In genomic region chr3:193559100-193559499, GRCh38 we compare ENCODE assay signal across 18 cellular contexts. TPM values are rescaled to one million over a fixed set of nuclear protein-coding genes. Genes with fewer than 3 reads are reported as not detected.
DNase-seq lines count a peak whose midpoint lies in the region; ATAC-seq, FAIRE-seq and TF ChIP-seq lines count a peak whose summit lies in the region.
"Had no signal": no experiment of that assay in that cellular context is flagged by ENCODE, and none has a peak within 500 bp of the region (broad histone marks: within the 10 kb centered on the region; RNA-seq: fewer than 3 reads in every experiment).

No MANE protein-coding gene starts in this region.

- no TSS peak for BruUV-seq in K562 (replicated peaks; lab: Mats Ljungman, UMichigan)

- no peak for FAIRE-seq in K562 (lab: Jason Lieb, UNC)
- no peak for FAIRE-seq in D721Med (lab: Jason Lieb, UNC)

- TF ChIP-seq CTCF in K562 (IDR thresholded peaks at IDR 0.05 in 2 of 3, conservative IDR thresholded peaks at IDR 0.05 in 1 of 3; ENCODE audit: insufficient read depth in 2 of 3, low read depth in 1 of 3, low read length in 3 of 3), result no peak
- no peak for TF ChIP-seq CTCF in foreskin keratinocyte (conservative IDR thresholded peaks at IDR 0.05)
- no peak for TF ChIP-seq CTCF in D721Med (IDR thresholded peaks at IDR 0.05; ENCODE audit: insufficient read depth, missing control alignments)

- H3K4me1 Mint-ChIP-seq in stimulated activated naive B cell treated with anti-CD40 and anti-IgM and Interleukin-4, amounts not matched to agents 10 μg/mL and 1 μg/mL and 100 μg/mL, for 72 hours, result no peaks in the 10 kb centered on the region

- no peak overlapping the region for H3K9ac ChIP-seq in K562 (ENCODE audit: insufficient read depth in 1 of 2, low read depth in 2 of 2, low read length in 2 of 2)

- H4K20me1 ChIP-seq in K562 (replicated peaks; ENCODE audit: control insufficient read depth, insufficient read depth, low read length), result no peaks in the 10 kb centered on the region

- no peaks in the 10 kb centered on the region for H3K36me3 Mint-ChIP-seq in stimulated activated naive B cell treated with anti-CD40 and anti-IgM and Interleukin-4, amounts not matched to agents 10 μg/mL and 1 μg/mL and 100 μg/mL, for 72 hours
- H3K36me3 Mint-ChIP-seq: CD14-positive monocyte had no signal

- intact Hi-C loops in K562 (cut with micrococcal nuclease), result no loop called here

- CTCF ChIA-PET in K562 (lab: Yijun Ruan, JAX; ENCODE audit: low intra/inter-chr PET ratio), result no interaction called here

- no peak overlapping the region for H3K27ac ChIP-seq in K562 (ENCODE audit: extremely low read depth, low read depth, low read length)
- no peak overlapping the region for H3K27ac ChIP-seq in foreskin keratinocyte
- H3K27ac ChIP-seq: Peyer's patch had no signal

- H3K36me3 ChIP-seq in K562 (ENCODE audit: control insufficient read depth, insufficient read depth, low read length), result no peaks in the 10 kb centered on the region
- H3K36me3 ChIP-seq: HAP-1, Peyer's patch had no signal

- no peak overlapping the region for H2AFZ ChIP-seq in K562 (ENCODE audit: low read depth, low read length)

- POLR2A ChIA-PET in K562 (lab: Yijun Ruan, JAX), result no interaction called here

- no peak overlapping the region for H3K27ac Mint-ChIP-seq in stimulated activated naive B cell treated with anti-CD40 and anti-IgM and Interleukin-4, amounts not matched to agents 10 μg/mL and 1 μg/mL and 100 μg/mL, for 72 hours
- H3K27ac Mint-ChIP-seq: CD14-positive monocyte had no signal

- H3K4me2 ChIP-seq in K562 (ENCODE audit: insufficient read depth, low read length), result no peak overlapping the region

- H3K9me3 Mint-ChIP-seq in stimulated activated naive B cell treated with anti-CD40 and anti-IgM and Interleukin-4, amounts not matched to agents 10 μg/mL and 1 μg/mL and 100 μg/mL, for 72 hours, result no peaks in the 10 kb centered on the region
- H3K9me3 Mint-ChIP-seq: CD14-positive monocyte had no signal

- peak; percentile 23 for DNase-seq in NOMO-1 treated with DMSO at 0.1 percent for 48 hours (lab: John Stamatoyannopoulos, UW; ENCODE audit: unreplicated experiment)
- no peak for DNase-seq in NOMO-1 treated with dmso at 0.1 percent for 144 hours (lab: John Stamatoyannopoulos, UW; ENCODE audit: unreplicated experiment)
- peak; percentile 53 for DNase-seq in HT1080 (ENCODE audit: low read depth)
- DNase-seq in K562 (ENCODE audit: extremely low read depth in 1 of 4, low spot score in 3 of 4), result no peak
- DNase-seq in foreskin keratinocyte, result no peak
- no peak for DNase-seq in D721Med (ENCODE audit: insufficient read length, low spot score)
- DNase-seq in stimulated activated naive B cell treated with anti-CD40 and anti-IgM and Interleukin-4, amounts not matched to agents 10 μg/mL and 1 μg/mL and 100 μg/mL, for 72 hours, result no peak
- DNase-seq: 8988T, DMS79 treated with DMSO at 0.1 percent for 48 hours, NCI-H187 treated with DMSO at 0.1 percent for 48 hours, NCI-H524 treated with DMSO at 0.1 percent for 48 hours, Peyer's patch had no signal

- no peak overlapping the region for H3K4me3 Mint-ChIP-seq in stimulated activated naive B cell treated with anti-CD40 and anti-IgM and Interleukin-4, amounts not matched to agents 10 μg/mL and 1 μg/mL and 100 μg/mL, for 72 hours
- H3K4me3 Mint-ChIP-seq: CD14-positive monocyte had no signal

- TF ChIP-seq RAD21 in K562 (CRISPR knock-in tag; conservative IDR thresholded peaks at IDR 0.05 in 1 of 2, IDR thresholded peaks at IDR 0.05 in 1 of 2), result no peak

- ATAC-seq in K562, result no peak
- peak; percentile 23 for ATAC-seq in foreskin keratinocyte
- no peak for ATAC-seq in GM21529 (IDR thresholded peaks at IDR 0.05; ENCODE audit: unreplicated experiment)
- no peak for ATAC-seq in stimulated activated naive B cell treated with anti-CD40 and anti-IgM and Interleukin-4, amounts not matched to agents 10 μg/mL and 1 μg/mL and 100 μg/mL, for 72 hours (replicated peaks)
- ATAC-seq: Right ventricle myocardium inferior had no signal

- TF ChIP-seq EP300 in K562 (IDR thresholded peaks at IDR 0.05; ENCODE audit: low read length), result no peak

- no peaks in the 10 kb centered on the region for H3K9me3 ChIP-seq in K562 (replicated peaks; ENCODE audit: control insufficient read depth, insufficient read depth, low read depth, low read length)
- H3K9me3 ChIP-seq: HAP-1, Peyer's patch had no signal

- no peak for TF ChIP-seq POLR2A in K562 (conservative IDR thresholded peaks at IDR 0.05)

- no peaks in the 10 kb centered on the region for H3K9me1 ChIP-seq in K562 (ENCODE audit: control insufficient read depth, insufficient read depth, low read length)

- H3K79me2 ChIP-seq in K562 (ENCODE audit: control insufficient read depth, insufficient read depth, low read length), result no peaks in the 10 kb centered on the region

- H3K27me3 ChIP-seq in K562 (ENCODE audit: control insufficient read depth in 2 of 2, insufficient read depth in 2 of 2, low read length in 2 of 2), result peaks cover under 1 to 20% of the 10 kb centered on the region in 2 experiments; a peak in 4 of 5 replicates
- H3K27me3 ChIP-seq in foreskin keratinocyte, result peaks cover 25% of the 10 kb centered on the region
- H3K27me3 ChIP-seq: Peyer's patch had no signal

- in situ Hi-C loops in K562 (cut with MboI), result loop anchor here (25.0 kb wide), 1 partner anchor 997 kb away; no protein-coding TSS in a partner anchor

- no peak overlapping the region for H3K4me3 ChIP-seq in K562
- H3K4me3 ChIP-seq: HAP-1, Peyer's patch had no signal

- no peaks in the 10 kb centered on the region for H3K4me1 ChIP-seq in K562 (replicated peaks in 1 of 2; ENCODE audit: control insufficient read depth in 2 of 2, insufficient read depth in 2 of 2, low read length in 2 of 2)
- H3K4me1 ChIP-seq in foreskin keratinocyte, result no peaks in the 10 kb centered on the region
- H3K4me1 ChIP-seq: HAP-1, Peyer's patch had no signal

- H3K27me3 Mint-ChIP-seq in stimulated activated naive B cell treated with anti-CD40 and anti-IgM and Interleukin-4, amounts not matched to agents 10 μg/mL and 1 μg/mL and 100 μg/mL, for 72 hours, result peaks cover 0 to 4% of the 10 kb centered on the region in 2 donors

TF ChIP-seq in K562, 482 proteins besides CTCF, POLR2A, EP300 and RAD21:
- TF ChIP-seq BRF1 (IDR thresholded peaks at IDR 0.05; ENCODE audit: borderline replicate concordance, extremely low read depth, insufficient read length) (no peak), ESRRA (IDR thresholded peaks at IDR 0.05; ENCODE audit: borderline replicate concordance, low read depth) (peak; percentile 93), SMAD2 (IDR thresholded peaks at IDR 0.05; ENCODE audit: low read depth, low read length) (no peak)
TF ChIP-seq in K562: peak in this region for 1.

RNA-seq across cellular contexts. Expression of gene ATP13A4, which starts 4.4 kb away (rescaled TPM):
- total RNA-seq in HT1080 (2014; rRNA removed; shearing (Covaris generic)), result not detected in 2 replicates
- polyA plus RNA-seq in HT1080 (2015; cell fraction: cytosol; rRNA removed), result 0.03 TPM in 1 of 2 replicates, not detected in the other
- polyA plus RNA-seq in HT1080 (2015; cell fraction: nucleus; rRNA removed), result 0.29 TPM in 1 of 2 replicates, not detected in the other
- 0.72 TPM in 1 of 2 replicates, not detected in the other for total RNA-seq in K562 (2011; cell fraction: chromatin; rRNA removed; ENCODE audit: low replicate concordance)
- total RNA-seq in K562 (2011; cell fraction: nucleolus; rRNA removed), result not detected in 2 replicates
- total RNA-seq in K562 (2011; cell fraction: nucleoplasm; rRNA removed), result not detected in 2 replicates
- total RNA-seq in K562 (2014; rRNA removed) (not detected in 2 replicates), K562 (2014; rRNA removed; fragmentation: Illumina TruSeq; extraction: Trizol) (not detected in 2 replicates), K562 (2015; rRNA removed; fragmentation: Illumina TruSeq; extraction: Trizol) (0.14 and 0.23 TPM in 2 replicates), K562 (2021) (0.07 and 0.20 TPM in 2 replicates), foreskin keratinocyte (not detected in 2 replicates)
- polyA plus RNA-seq in K562 (2011; rRNA removed) (0.03 and 0.09 TPM in 2 replicates), K562 (2014; fragmentation: Illumina TruSeq; extraction: Trizol) (not detected in 2 replicates), K562 (2014; fragmentation: Nextera tagmentation; extraction: Ambion mirVana) (not detected), K562 (2014; rRNA removed) (not detected in 2 replicates), foreskin keratinocyte (not detected in 2 replicates)
- 0.15 TPM in 1 of 2 replicates, not detected in the other for polyA plus RNA-seq in K562 (2011; cell fraction: cytosol; rRNA removed)
- polyA plus RNA-seq in K562 (2011; cell fraction: nucleus; rRNA removed), result 0.18 and 0.23 TPM in 2 replicates
- 0.11 TPM in 1 of 2 replicates, not detected in the other for polyA plus RNA-seq in K562 (2012)
- not detected in 2 replicates for polyA minus RNA-seq in K562 (2011; rRNA and poly(A)+ RNA removed)
- polyA minus RNA-seq in K562 (2011; cell fraction: cytosol; rRNA and poly(A)+ RNA removed), result not detected in 2 replicates
- polyA minus RNA-seq in K562 (2011; cell fraction: nucleus; rRNA and poly(A)+ RNA removed), result 0.33 TPM in 1 of 2 replicates, not detected in the other
- total RNA-seq: G401, SK-MEL-5 had no signal

RNA-seq across cellular contexts. Expression of gene OPA1, which starts 33.9 kb away (rescaled TPM):
- total RNA-seq in HT1080 (2014; rRNA removed; shearing (Covaris generic)), result 77.0 and 89.7 TPM in 2 replicates
- polyA plus RNA-seq in HT1080 (2015; cell fraction: cytosol; rRNA removed), result 46.9 and 65.8 TPM in 2 replicates
- 76.4 and 92.0 TPM in 2 replicates for polyA plus RNA-seq in HT1080 (2015; cell fraction: nucleus; rRNA removed)
- 56.4 and 233 TPM in 2 replicates for total RNA-seq in K562 (2011; cell fraction: chromatin; rRNA removed; ENCODE audit: low replicate concordance)
- 23.2 and 36.5 TPM in 2 replicates for total RNA-seq in K562 (2011; cell fraction: nucleolus; rRNA removed)
- total RNA-seq in K562 (2011; cell fraction: nucleoplasm; rRNA removed), result 41.7 and 99.9 TPM in 2 replicates
- total RNA-seq in K562 (2014; rRNA removed), result 82.5 and 115 TPM in 2 replicates
- total RNA-seq in K562 (2014; rRNA removed; fragmentation: Illumina TruSeq; extraction: Trizol), result 125 and 154 TPM in 2 replicates
- 124 and 127 TPM in 2 replicates for total RNA-seq in K562 (2015; rRNA removed; fragmentation: Illumina TruSeq; extraction: Trizol)
- 84.0 and 94.7 TPM in 2 replicates for total RNA-seq in K562 (2021)
- 57.6 and 74.7 TPM in 2 replicates for polyA plus RNA-seq in K562 (2011; rRNA removed)
- 10.5 and 18.5 TPM in 2 replicates for polyA plus RNA-seq in K562 (2011; cell fraction: cytosol; rRNA removed)
- polyA plus RNA-seq in K562 (2011; cell fraction: nucleus; rRNA removed), result 40.5 and 65.5 TPM in 2 replicates
- polyA plus RNA-seq in K562 (2012), result 41.0 and 42.7 TPM in 2 replicates
- polyA plus RNA-seq in K562 (2014; fragmentation: Illumina TruSeq; extraction: Trizol), result 77.8 and 109 TPM in 2 replicates
- 10 to 100 TPM; 19.7 to 30.8 TPM for polyA plus RNA-seq in K562 (2014; fragmentation: Nextera tagmentation; extraction: Ambion mirVana)
- 65.8 and 70.4 TPM in 2 replicates for polyA plus RNA-seq in K562 (2014; rRNA removed)
- polyA minus RNA-seq in K562 (2011; rRNA and poly(A)+ RNA removed), result 223 and 233 TPM in 2 replicates
- polyA minus RNA-seq in K562 (2011; cell fraction: cytosol; rRNA and poly(A)+ RNA removed), result 48.7 and 78.7 TPM in 2 replicates
- polyA minus RNA-seq in K562 (2011; cell fraction: nucleus; rRNA and poly(A)+ RNA removed), result 70.0 and 122 TPM in 2 replicates
- total RNA-seq in foreskin keratinocyte, result 56.8 and 60.2 TPM in 2 replicates
- 11.2 and 14.1 TPM in 2 replicates for polyA plus RNA-seq in foreskin keratinocyte

Comparison
In these comparisons a context has a peak if more than half of its experiments do, and no peak if none do; other contexts are left out.
1. DNase-seq: peak in NOMO-1 treated with DMSO at 0.1 percent for 48 hours (single experiment) and HT1080 (single experiment); none in NOMO-1 treated with dmso at 0.1 percent for 144 hours (single experiment), K562 (0 of 4), foreskin keratinocyte (0 of 2), D721Med (single experiment) and stimulated activated naive B cell treated with anti-CD40 and anti-IgM and Interleukin-4, amounts not matched to agents 10 μg/mL and 1 μg/mL and 100 μg/mL, for 72 hours (single experiment).